ENCODE assay signal across 1 cellular context in the genomic region with DNA sequence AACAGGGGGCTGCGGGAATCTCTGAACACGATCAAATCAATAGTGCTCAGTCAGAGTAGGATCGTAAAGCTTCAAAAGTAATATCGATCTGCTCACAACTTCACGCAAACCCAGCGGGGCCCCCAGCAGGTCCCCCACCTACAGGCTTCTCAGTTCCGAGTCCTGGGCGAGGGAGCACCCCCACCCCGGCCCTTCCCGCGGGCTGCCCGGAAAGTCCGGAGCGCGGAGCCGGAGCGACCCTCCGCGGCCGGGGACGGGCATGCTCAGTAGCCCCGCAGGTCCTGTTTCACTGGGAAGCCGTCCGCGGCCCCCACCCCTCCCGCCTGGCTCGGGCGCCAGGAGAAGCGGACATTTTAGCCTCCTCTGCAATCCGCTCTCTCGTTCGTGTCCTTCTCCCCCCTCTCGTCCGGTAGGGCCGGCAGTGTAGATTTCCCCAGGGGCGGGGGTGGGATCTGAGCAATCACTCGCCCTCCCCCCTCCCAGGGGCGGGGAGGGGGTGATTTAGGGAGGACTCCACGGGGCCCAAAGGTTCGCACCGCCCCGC.
TF ChIP-seq lines count a peak whose summit lies in the region.

No MANE protein-coding gene starts in this region.

TF ChIP-seq in K562, 482 proteins besides CTCF, POLR2A, EP300 and RAD21 (continued from another document and continues in another):
- TF ChIP-seq CTBP1 (IDR thresholded peaks at IDR 0.05; ENCODE audit: borderline replicate concordance) (peak; percentile 49; the same call in 1 of the 2 replicates), GATAD2A (IDR thresholded peaks at IDR 0.05) (no peak), KAT2B (IDR thresholded peaks at IDR 0.05; ENCODE audit: low read depth, low read length) (no peak), ZNF263 (CRISPR knock-in tag; IDR thresholded peaks at IDR 0.05; ENCODE audit: borderline replicate concordance) (peak; percentile 96), NR2C2 (CRISPR knock-in tag; IDR thresholded peaks at IDR 0.05) (no peak), NR2C2 (tag; IDR thresholded peaks at IDR 0.05) (no peak), CCNT2 (IDR thresholded peaks at IDR 0.05; ENCODE audit: borderline replicate concordance, extremely low read depth, insufficient read length, low read depth, low read length) (peak; percentile 81), GABPB1 (CRISPR knock-in tag; IDR thresholded peaks at IDR 0.05) (peak; percentile 59), NCOA4 (IDR thresholded peaks at IDR 0.05; ENCODE audit: partially characterized antibody) (no peak), ETV6 (IDR thresholded peaks at IDR 0.05; ENCODE audit: borderline replicate concordance in 1 of 2, low read depth in 2 of 2, low read length in 1 of 2) (peak; percentile 92 to 94), ETV6 (CRISPR knock-in tag; IDR thresholded peaks at IDR 0.05; ENCODE audit: borderline replicate concordance) (no peak), RNF2 (IDR thresholded peaks at IDR 0.05) (peak; percentile 62), MYC (IDR thresholded peaks at IDR 0.05; ENCODE audit: low read depth, low read length) (no peak), MYC (CRISPR knock-in tag; IDR thresholded peaks at IDR 0.05; ENCODE audit: borderline replicate concordance, low read depth) (0 out of 2 replicates have a peak, but pooled peaks have one; percentile 27), RBFOX2 (IDR thresholded peaks at IDR 0.05; ENCODE audit: low read depth, low read length) (no peak), PRPF4 (IDR thresholded peaks at IDR 0.05; ENCODE audit: insufficient read depth, low read depth, low read length, poor library complexity, severe bottlenecking) (peak; percentile 80), MEF2A (IDR thresholded peaks at IDR 0.05; ENCODE audit: control insufficient read depth, low read depth, low read length) (peak; percentile 38; the same call in 1 of the 2 replicates), PHB (CRISPR knock-in tag; IDR thresholded peaks at IDR 0.05) (no peak), SUPT5H (IDR thresholded peaks at IDR 0.05) (no peak; the same call in 1 of the 2 replicates), GATA2 (CRISPR knock-in tag; IDR thresholded peaks at IDR 0.05) (no peak), EZH2 (IDR thresholded peaks at IDR 0.05; ENCODE audit: borderline replicate concordance, low read depth, low read length) (no peak), GTF2A2 (tag; IDR thresholded peaks at IDR 0.05) (no peak), SMAD3 (CRISPR knock-in tag; conservative IDR thresholded peaks at IDR 0.05) (no peak), MEIS2 (IDR thresholded peaks at IDR 0.05; ENCODE audit: partially characterized antibody) (no peak), XRCC5 (IDR thresholded peaks at IDR 0.05; ENCODE audit: low read depth, low read length) (peak; percentile 96), POU5F1 (IDR thresholded peaks at IDR 0.05; ENCODE audit: borderline replicate concordance, low read depth, low read length, partially characterized antibody) (no peak), LCOR (CRISPR knock-in tag; IDR thresholded peaks at IDR 0.05) (peak; percentile 81), PPARD (CRISPR knock-in tag; IDR thresholded peaks at IDR 0.05) (no peak), KLF16 (IDR thresholded peaks at IDR 0.05) (no peak), NUFIP1 (IDR thresholded peaks at IDR 0.05; ENCODE audit: partially characterized antibody) (peak; percentile 36), GTF2F1 (IDR thresholded peaks at IDR 0.05; ENCODE audit: low read depth, low read length) (0 out of 2 replicates have a peak, but pooled peaks have one; percentile 66), PHF8 (IDR thresholded peaks at IDR 0.05; ENCODE audit: borderline replicate concordance, low read length) (peak; percentile 57), TCF3 (CRISPR knock-in tag; IDR thresholded peaks at IDR 0.05) (no peak), ZNF764 (CRISPR knock-in tag; IDR thresholded peaks at IDR 0.05; ENCODE audit: low read depth) (no peak), FOXK2 (conservative IDR thresholded peaks at IDR 0.05 in 1 of 2, IDR thresholded peaks at IDR 0.05 in 1 of 2; ENCODE audit: low read depth in 2 of 2) (peak; percentile 18 to 45; a peak in 2 of 4 replicates), CSDE1 (IDR thresholded peaks at IDR 0.05) (no peak), HNRNPK (IDR thresholded peaks at IDR 0.05; ENCODE audit: low read depth, low read length, poor library complexity, severe bottlenecking) (no peak), ZNF143 (CRISPR knock-in tag; IDR thresholded peaks at IDR 0.05) (no peak), SIN3A (IDR thresholded peaks at IDR 0.05; ENCODE audit: borderline replicate concordance in 2 of 2, control insufficient read depth in 1 of 2, low read depth in 2 of 2, low read length in 2 of 2) (peak in 1 of 2 experiments; percentile 13; a peak in 1 of 4 replicates), ZSCAN32 (CRISPR knock-in tag; IDR thresholded peaks at IDR 0.05) (no peak)
- TF ChIP-seq, protein P1, sequence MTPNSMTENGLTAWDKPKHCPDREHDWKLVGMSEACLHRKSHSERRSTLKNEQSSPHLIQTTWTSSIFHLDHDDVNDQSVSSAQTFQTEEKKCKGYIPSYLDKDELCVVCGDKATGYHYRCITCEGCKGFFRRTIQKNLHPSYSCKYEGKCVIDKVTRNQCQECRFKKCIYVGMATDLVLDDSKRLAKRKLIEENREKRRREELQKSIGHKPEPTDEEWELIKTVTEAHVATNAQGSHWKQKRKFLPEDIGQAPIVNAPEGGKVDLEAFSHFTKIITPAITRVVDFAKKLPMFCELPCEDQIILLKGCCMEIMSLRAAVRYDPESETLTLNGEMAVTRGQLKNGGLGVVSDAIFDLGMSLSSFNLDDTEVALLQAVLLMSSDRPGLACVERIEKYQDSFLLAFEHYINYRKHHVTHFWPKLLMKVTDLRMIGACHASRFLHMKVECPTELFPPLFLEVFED (CRISPR knock-in tag; conservative IDR thresholded peaks at IDR 0.05), result 0 out of 2 replicates have a peak, but pooled peaks have one; percentile 3
- TF ChIP-seq, protein P2, sequence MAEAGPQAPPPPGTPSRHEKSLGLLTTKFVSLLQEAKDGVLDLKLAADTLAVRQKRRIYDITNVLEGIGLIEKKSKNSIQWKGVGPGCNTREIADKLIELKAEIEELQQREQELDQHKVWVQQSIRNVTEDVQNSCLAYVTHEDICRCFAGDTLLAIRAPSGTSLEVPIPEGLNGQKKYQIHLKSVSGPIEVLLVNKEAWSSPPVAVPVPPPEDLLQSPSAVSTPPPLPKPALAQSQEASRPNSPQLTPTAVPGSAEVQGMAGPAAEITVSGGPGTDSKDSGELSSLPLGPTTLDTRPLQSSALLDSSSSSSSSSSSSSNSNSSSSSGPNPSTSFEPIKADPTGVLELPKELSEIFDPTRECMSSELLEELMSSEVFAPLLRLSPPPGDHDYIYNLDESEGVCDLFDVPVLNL (CRISPR knock-in tag; IDR thresholded peaks at IDR 0.05; ENCODE audit: low read depth), result peak; percentile 75; the same call in 1 of the 2 replicates
- TF ChIP-seq, protein P3, sequence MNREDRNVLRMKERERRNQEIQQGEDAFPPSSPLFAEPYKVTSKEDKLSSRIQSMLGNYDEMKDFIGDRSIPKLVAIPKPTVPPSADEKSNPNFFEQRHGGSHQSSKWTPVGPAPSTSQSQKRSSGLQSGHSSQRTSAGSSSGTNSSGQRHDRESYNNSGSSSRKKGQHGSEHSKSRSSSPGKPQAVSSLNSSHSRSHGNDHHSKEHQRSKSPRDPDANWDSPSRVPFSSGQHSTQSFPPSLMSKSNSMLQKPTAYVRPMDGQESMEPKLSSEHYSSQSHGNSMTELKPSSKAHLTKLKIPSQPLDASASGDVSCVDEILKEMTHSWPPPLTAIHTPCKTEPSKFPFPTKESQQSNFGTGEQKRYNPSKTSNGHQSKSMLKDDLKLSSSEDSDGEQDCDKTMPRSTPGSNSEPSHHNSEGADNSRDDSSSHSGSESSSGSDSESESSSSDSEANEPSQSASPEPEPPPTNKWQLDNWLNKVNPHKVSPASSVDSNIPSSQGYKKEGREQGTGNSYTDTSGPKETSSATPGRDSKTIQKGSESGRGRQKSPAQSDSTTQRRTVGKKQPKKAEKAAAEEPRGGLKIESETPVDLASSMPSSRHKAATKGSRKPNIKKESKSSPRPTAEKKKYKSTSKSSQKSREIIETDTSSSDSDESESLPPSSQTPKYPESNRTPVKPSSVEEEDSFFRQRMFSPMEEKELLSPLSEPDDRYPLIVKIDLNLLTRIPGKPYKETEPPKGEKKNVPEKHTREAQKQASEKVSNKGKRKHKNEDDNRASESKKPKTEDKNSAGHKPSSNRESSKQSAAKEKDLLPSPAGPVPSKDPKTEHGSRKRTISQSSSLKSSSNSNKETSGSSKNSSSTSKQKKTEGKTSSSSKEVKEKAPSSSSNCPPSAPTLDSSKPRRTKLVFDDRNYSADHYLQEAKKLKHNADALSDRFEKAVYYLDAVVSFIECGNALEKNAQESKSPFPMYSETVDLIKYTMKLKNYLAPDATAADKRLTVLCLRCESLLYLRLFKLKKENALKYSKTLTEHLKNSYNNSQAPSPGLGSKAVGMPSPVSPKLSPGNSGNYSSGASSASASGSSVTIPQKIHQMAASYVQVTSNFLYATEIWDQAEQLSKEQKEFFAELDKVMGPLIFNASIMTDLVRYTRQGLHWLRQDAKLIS (CRISPR knock-in tag; IDR thresholded peaks at IDR 0.05), result peak; percentile 88; the same call in 1 of the 2 replicates
- TF ChIP-seq, protein P4, sequence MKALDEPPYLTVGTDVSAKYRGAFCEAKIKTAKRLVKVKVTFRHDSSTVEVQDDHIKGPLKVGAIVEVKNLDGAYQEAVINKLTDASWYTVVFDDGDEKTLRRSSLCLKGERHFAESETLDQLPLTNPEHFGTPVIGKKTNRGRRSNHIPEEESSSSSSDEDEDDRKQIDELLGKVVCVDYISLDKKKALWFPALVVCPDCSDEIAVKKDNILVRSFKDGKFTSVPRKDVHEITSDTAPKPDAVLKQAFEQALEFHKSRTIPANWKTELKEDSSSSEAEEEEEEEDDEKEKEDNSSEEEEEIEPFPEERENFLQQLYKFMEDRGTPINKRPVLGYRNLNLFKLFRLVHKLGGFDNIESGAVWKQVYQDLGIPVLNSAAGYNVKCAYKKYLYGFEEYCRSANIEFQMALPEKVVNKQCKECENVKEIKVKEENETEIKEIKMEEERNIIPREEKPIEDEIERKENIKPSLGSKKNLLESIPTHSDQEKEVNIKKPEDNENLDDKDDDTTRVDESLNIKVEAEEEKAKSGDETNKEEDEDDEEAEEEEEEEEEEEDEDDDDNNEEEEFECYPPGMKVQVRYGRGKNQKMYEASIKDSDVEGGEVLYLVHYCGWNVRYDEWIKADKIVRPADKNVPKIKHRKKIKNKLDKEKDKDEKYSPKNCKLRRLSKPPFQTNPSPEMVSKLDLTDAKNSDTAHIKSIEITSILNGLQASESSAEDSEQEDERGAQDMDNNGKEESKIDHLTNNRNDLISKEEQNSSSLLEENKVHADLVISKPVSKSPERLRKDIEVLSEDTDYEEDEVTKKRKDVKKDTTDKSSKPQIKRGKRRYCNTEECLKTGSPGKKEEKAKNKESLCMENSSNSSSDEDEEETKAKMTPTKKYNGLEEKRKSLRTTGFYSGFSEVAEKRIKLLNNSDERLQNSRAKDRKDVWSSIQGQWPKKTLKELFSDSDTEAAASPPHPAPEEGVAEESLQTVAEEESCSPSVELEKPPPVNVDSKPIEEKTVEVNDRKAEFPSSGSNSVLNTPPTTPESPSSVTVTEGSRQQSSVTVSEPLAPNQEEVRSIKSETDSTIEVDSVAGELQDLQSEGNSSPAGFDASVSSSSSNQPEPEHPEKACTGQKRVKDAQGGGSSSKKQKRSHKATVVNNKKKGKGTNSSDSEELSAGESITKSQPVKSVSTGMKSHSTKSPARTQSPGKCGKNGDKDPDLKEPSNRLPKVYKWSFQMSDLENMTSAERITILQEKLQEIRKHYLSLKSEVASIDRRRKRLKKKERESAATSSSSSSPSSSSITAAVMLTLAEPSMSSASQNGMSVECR (CRISPR knock-in tag; IDR thresholded peaks at IDR 0.05), result no peak
- TF ChIP-seq, protein P5, sequence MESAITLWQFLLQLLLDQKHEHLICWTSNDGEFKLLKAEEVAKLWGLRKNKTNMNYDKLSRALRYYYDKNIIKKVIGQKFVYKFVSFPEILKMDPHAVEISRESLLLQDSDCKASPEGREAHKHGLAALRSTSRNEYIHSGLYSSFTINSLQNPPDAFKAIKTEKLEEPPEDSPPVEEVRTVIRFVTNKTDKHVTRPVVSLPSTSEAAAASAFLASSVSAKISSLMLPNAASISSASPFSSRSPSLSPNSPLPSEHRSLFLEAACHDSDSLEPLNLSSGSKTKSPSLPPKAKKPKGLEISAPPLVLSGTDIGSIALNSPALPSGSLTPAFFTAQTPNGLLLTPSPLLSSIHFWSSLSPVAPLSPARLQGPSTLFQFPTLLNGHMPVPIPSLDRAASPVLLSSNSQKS (CRISPR knock-in tag; IDR thresholded peaks at IDR 0.05), result no peak
- TF ChIP-seq, protein P6, sequence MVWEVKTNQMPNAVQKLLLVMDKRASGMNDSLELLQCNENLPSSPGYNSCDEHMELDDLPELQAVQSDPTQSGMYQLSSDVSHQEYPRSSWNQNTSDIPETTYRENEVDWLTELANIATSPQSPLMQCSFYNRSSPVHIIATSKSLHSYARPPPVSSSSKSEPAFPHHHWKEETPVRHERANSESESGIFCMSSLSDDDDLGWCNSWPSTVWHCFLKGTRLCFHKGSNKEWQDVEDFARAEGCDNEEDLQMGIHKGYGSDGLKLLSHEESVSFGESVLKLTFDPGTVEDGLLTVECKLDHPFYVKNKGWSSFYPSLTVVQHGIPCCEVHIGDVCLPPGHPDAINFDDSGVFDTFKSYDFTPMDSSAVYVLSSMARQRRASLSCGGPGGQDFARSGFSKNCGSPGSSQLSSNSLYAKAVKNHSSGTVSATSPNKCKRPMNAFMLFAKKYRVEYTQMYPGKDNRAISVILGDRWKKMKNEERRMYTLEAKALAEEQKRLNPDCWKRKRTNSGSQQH (CRISPR knock-in tag; IDR thresholded peaks at IDR 0.05), result no peak
- TF ChIP-seq, protein P7, sequence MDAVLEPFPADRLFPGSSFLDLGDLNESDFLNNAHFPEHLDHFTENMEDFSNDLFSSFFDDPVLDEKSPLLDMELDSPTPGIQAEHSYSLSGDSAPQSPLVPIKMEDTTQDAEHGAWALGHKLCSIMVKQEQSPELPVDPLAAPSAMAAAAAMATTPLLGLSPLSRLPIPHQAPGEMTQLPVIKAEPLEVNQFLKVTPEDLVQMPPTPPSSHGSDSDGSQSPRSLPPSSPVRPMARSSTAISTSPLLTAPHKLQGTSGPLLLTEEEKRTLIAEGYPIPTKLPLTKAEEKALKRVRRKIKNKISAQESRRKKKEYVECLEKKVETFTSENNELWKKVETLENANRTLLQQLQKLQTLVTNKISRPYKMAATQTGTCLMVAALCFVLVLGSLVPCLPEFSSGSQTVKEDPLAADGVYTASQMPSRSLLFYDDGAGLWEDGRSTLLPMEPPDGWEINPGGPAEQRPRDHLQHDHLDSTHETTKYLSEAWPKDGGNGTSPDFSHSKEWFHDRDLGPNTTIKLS (IDR thresholded peaks at IDR 0.05; ENCODE audit: borderline replicate concordance, low read depth), result no peak
- TF ChIP-seq, protein P8, sequence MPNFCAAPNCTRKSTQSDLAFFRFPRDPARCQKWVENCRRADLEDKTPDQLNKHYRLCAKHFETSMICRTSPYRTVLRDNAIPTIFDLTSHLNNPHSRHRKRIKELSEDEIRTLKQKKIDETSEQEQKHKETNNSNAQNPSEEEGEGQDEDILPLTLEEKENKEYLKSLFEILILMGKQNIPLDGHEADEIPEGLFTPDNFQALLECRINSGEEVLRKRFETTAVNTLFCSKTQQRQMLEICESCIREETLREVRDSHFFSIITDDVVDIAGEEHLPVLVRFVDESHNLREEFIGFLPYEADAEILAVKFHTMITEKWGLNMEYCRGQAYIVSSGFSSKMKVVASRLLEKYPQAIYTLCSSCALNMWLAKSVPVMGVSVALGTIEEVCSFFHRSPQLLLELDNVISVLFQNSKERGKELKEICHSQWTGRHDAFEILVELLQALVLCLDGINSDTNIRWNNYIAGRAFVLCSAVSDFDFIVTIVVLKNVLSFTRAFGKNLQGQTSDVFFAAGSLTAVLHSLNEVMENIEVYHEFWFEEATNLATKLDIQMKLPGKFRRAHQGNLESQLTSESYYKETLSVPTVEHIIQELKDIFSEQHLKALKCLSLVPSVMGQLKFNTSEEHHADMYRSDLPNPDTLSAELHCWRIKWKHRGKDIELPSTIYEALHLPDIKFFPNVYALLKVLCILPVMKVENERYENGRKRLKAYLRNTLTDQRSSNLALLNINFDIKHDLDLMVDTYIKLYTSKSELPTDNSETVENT (CRISPR knock-in tag; IDR thresholded peaks at IDR 0.05), result peak; percentile 71; the same call in 1 of the 2 replicates
